ENCODE assay signal across 8 cellular contexts in genomic region chr12:132687211-132688164, GRCh38. TPM values are rescaled to one million over a fixed set of nuclear protein-coding genes. Genes with fewer than 3 reads are reported as not detected.
A peak's percentile ranks its signal among the peaks of the same experiment; 100 is the strongest.
DNase-seq lines count a peak whose midpoint lies in the region; ATAC-seq and TF ChIP-seq lines count a peak whose summit lies in the region.

Gene POLE, minus strand, starts transcription at chr12:132687342. Its CDS starts 27 bp downstream, at chr12:132687315.
Gene PXMP2, plus strand, starts transcription at chr12:132687587. Its CDS starts 84 bp downstream, at chr12:132687671.

- peak within 1 kb of the TSS; percentile 77 for H3K4me3 ChIP-seq in colonic mucosa

- peak; percentile 89 for ATAC-seq in GM19351 (IDR thresholded peaks at IDR 0.05; ENCODE audit: unreplicated experiment)
- peak; percentile 88 for ATAC-seq in HG03469 (IDR thresholded peaks at IDR 0.05; ENCODE audit: unreplicated experiment)
- peak; percentile 91 for ATAC-seq in left colon

- H3K36me3 ChIP-seq in colonic mucosa = no peaks in the 10 kb centered on the region

- no peaks in the 10 kb centered on the region for H3K9me3 ChIP-seq in colonic mucosa

- H3K4me1 ChIP-seq in colonic mucosa = no peaks in the 10 kb centered on the region

- no peak for TF ChIP-seq CTCF in colonic mucosa (IDR thresholded peaks at IDR 0.05)

- H3K27ac ChIP-seq in colonic mucosa = peak within 1 kb of the TSS; percentile 66

- DNase-seq in C1 segment of cervical spinal cord (lab: John Stamatoyannopoulos, UW) (peak; percentile 43 to 92 (median 80)), NCI-H526 (lab: John Stamatoyannopoulos, UW) (peak; percentile 84 to 98), colonic mucosa (peak; percentile 96), left colon (peak; percentile 94 to 99)
- peak; percentile 93 to 94 for DNase-seq in activated CD4-positive, alpha-beta T cell treated with anti-CD3 and anti-CD28 coated beads for 4 hours
- DNase-seq in stimulated activated CD4-positive, alpha-beta T cell treated with anti-CD3 and anti-CD28 coated beads, Interleukin-1b, Interleukin-23, amount 100 ng/mL, for 4 hours (ENCODE audit: low read depth in 2 of 2) = peak; percentile 88 to 97

- peak within 1 kb of the TSS; percentile 46 to 90 for H3K9ac ChIP-seq in colonic mucosa (ENCODE audit: low read depth in 2 of 2, low read length in 2 of 2)

- intact Hi-C loops in colonic mucosa (cut with DNase I) = no loop called here
- intact Hi-C loops in left colon (cut with DNase I, micrococcal nuclease) = no loop called here

- no peaks in the 10 kb centered on the region for H3K27me3 ChIP-seq in colonic mucosa

RNA-seq across cellular contexts. Expression of gene POLE, which starts in this region (rescaled TPM):
- total RNA-seq in colonic mucosa = 10 to 100 TPM; 34.5 to 96.1 TPM
- total RNA-seq in left colon = 10 to 100 TPM; 38.3 to 57.6 TPM

RNA-seq across cellular contexts. Expression of gene PXMP2, which starts in this region (rescaled TPM):
- 10 to 100 TPM; 64.1 to 82.7 TPM for total RNA-seq in colonic mucosa
- total RNA-seq in left colon = 100 to 1,000 TPM in 1 of 2 donors, 10 to 100 TPM in 1; 93.1 to 112 TPM

Comparison
In these comparisons a context has a peak if more than half of its experiments do, and no peak if none do; other contexts are left out.
1. Peak in every context shown above with its lines: DNase-seq, ATAC-seq, H3K4me3 ChIP-seq and H3K27ac ChIP-seq.